ENCODE assay signal across 8 cellular contexts in genomic region chr6:163415620-163416379, GRCh38. TPM values are rescaled to one million over a fixed set of nuclear protein-coding genes. Genes with fewer than 3 reads are reported as not detected.
DNase-seq lines count a peak whose midpoint lies in the region; ATAC-seq and TF ChIP-seq lines count a peak whose summit lies in the region.

No MANE protein-coding gene starts in this region.

- WGBS in urinary bladder = under 1% methylated on average over 57 of the region's 57 CpGs

- peak; percentile 23 for TF ChIP-seq POLR2A in GM18526 (IDR thresholded peaks at IDR 0.05; ENCODE audit: extremely low read depth, insufficient read length)
- TF ChIP-seq POLR2A in NB4 (IDR thresholded peaks at IDR 0.05; ENCODE audit: extremely low read depth, insufficient read length) = no peak
- TF ChIP-seq POLR2A in erythroblast (IDR thresholded peaks at IDR 0.05; ENCODE audit: low read length) = peak; percentile 40

- DNase-seq in 8988T (peak; percentile 45), NB4 (ENCODE audit: low read depth) (peak; percentile 85), erythroblast (lab: John Stamatoyannopoulos, UW) (peak; percentile 82 to 85), natural killer cell (peak; percentile 50), OCI-M2 (lab: John Stamatoyannopoulos, UW; ENCODE audit: unreplicated experiment) (no peak)
- DNase-seq in activated CD8-positive, alpha-beta memory T cell treated with anti-CD3 and anti-CD28 coated beads, Interleukin-2, amount 50 U/mL, for 48 hours = peak; percentile 64

- no peaks in the 10 kb centered on the region for H3K36me3 Mint-ChIP-seq in natural killer cell

- peak overlapping the region; percentile 98 for H3K4me3 Mint-ChIP-seq in natural killer cell

- ATAC-seq in natural killer cell = no peak

- H3K4me1 Mint-ChIP-seq in natural killer cell = peaks cover 54 to 55% of the 10 kb centered on the region in 2 donors

- no peak for TF ChIP-seq CTCF in NB4 (IDR thresholded peaks at IDR 0.05; ENCODE audit: low read depth, low read length)
- TF ChIP-seq CTCF in natural killer cell (IDR thresholded peaks at IDR 0.05) = no peak

- peaks cover 2 to 8% of the 10 kb centered on the region in 2 donors for H3K27me3 Mint-ChIP-seq in natural killer cell (ENCODE audit: low read depth in 2 of 2)

- peak overlapping the region; percentile 93 to 94 for H3K27ac Mint-ChIP-seq in natural killer cell

- no peaks in the 10 kb centered on the region for H3K36me3 ChIP-seq in urinary bladder (ENCODE audit: insufficient read depth)

- no peaks in the 10 kb centered on the region for H3K9me3 Mint-ChIP-seq in natural killer cell

- H3K27ac ChIP-seq in urinary bladder (ENCODE audit: low read depth) = peak overlapping the region; percentile 96

- H3K4me1 ChIP-seq in urinary bladder (ENCODE audit: insufficient read depth) = no peaks in the 10 kb centered on the region

- peak overlapping the region; percentile 83 for H3K4me3 ChIP-seq in NB4 (ENCODE audit: low read depth, low read length)
- peak overlapping the region; percentile 93 for H3K4me3 ChIP-seq in urinary bladder (ENCODE audit: low read depth, low read length)

- intact Hi-C loops in natural killer cell (cut with micrococcal nuclease) = loop anchor here (2.0 to 10.0 kb wide), 4 partner anchors 43 to 692 kb away; partner anchors contain the start of genes PACRG and PRKN

RNA-seq across cellular contexts. Expression of gene QKI, which starts 1.3 kb away (rescaled TPM):
- total RNA-seq in natural killer cell (100 to 1,000 TPM; 148 to 174 (median 166) TPM), urinary bladder (185 TPM)
- polyA plus RNA-seq in urinary bladder = 72.2 TPM
